17 cellular contexts compared by ENCODE assay signal in the genomic region with DNA sequence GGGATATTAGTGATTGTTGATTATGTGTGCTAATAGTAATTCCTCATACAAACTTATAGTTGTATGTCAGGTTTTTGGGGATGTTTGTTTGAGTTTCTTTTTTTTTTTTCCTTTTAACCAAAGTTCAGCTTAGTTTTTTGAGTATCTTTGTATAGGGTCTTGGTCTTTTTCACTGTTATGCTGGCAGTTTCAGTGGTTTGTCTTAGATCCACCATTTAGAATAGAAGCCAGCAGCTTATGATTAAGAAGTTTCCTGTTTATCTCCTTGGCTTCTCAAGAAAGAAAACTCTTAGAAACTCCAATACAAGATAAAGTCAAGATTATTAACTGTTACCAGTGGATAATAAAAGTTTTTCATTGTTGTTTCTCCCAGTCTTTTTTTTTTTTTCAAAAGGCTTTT. TPM values are rescaled to one million over a fixed set of nuclear protein-coding genes. Genes with fewer than 3 reads are reported as not detected.
DNase-seq lines count a peak whose midpoint lies in the region; ATAC-seq and TF ChIP-seq lines count a peak whose summit lies in the region.
"Had no signal": no experiment of that assay in that cellular context is flagged by ENCODE, and none has a peak within 500 bp of the region (broad histone marks: within the 10 kb centered on the region; RNA-seq: fewer than 3 reads in every experiment).

No MANE protein-coding gene starts in this region.

- CTCF ChIA-PET in activated CD8-positive, alpha-beta T cell treated with anti-CD3 and anti-CD28 coated beads for 36 hours (lab: Charles Lee), result interaction anchor here (1.0 to 1.2 kb wide), 3 partner anchors 11 to 394 kb away, joined by 3 read pairs; no protein-coding TSS in a partner anchor

- H3K27ac ChIP-seq in mesenchymal stem cell (ENCODE audit: low read length, poor library complexity, severe bottlenecking), result no peak overlapping the region
- H3K27ac ChIP-seq: heart right ventricle had no signal

- no peak overlapping the region for H3K18ac ChIP-seq in mesenchymal stem cell (ENCODE audit: low read depth in 1 of 2, low read length in 2 of 2)

- no peak overlapping the region for H2BK120ac ChIP-seq in mesenchymal stem cell (ENCODE audit: low read depth, low read length)

- no peaks in the 10 kb centered on the region for H3K79me1 ChIP-seq in mesenchymal stem cell (replicated peaks; ENCODE audit: low read length, poor library complexity, severe bottlenecking)

- no peak overlapping the region for H2AK5ac ChIP-seq in mesenchymal stem cell (ENCODE audit: low read length, severe bottlenecking)

- peaks cover 2% of the 10 kb centered on the region for H3K4me1 ChIP-seq in mesenchymal stem cell (ENCODE audit: control insufficient read depth, insufficient read depth, low read depth, low read length)

- ATAC-seq in GM18502 (IDR thresholded peaks at IDR 0.05; ENCODE audit: poor library complexity, unreplicated experiment) (peak; percentile 39), HG03460 (IDR thresholded peaks at IDR 0.05; ENCODE audit: unreplicated experiment) (peak; percentile 44), HG03139 (IDR thresholded peaks at IDR 0.05; ENCODE audit: unreplicated experiment) (no peak)
- peak; percentile 37 for ATAC-seq in activated CD8-positive, alpha-beta T cell treated with anti-CD3 and anti-CD28 coated beads for 36 hours
- ATAC-seq: heart right ventricle had no signal

- no peak overlapping the region for H2BK15ac ChIP-seq in mesenchymal stem cell (ENCODE audit: low read depth, poor library complexity, severe bottlenecking)

- no peak overlapping the region for H3K14ac ChIP-seq in mesenchymal stem cell (ENCODE audit: low read length in 2 of 2)

- H3K36me3 ChIP-seq in mesenchymal stem cell (ENCODE audit: control insufficient read depth in 1 of 2, insufficient read depth in 2 of 2, low read depth in 1 of 2, low read length in 2 of 2), result peaks cover 2 to 99% of the 10 kb centered on the region in 2 experiments

- peak overlapping the region; percentile 67 for H3K27ac Mint-ChIP-seq in activated CD8-positive, alpha-beta T cell treated with anti-CD3 and anti-CD28 coated beads for 36 hours

- no peak overlapping the region for H3K4me3 ChIP-seq in mesenchymal stem cell (ENCODE audit: insufficient read depth in 1 of 2, low read depth in 1 of 2, low read length in 2 of 2)
- H3K4me3 ChIP-seq: cardiac muscle cell, heart right ventricle, skin epidermis had no signal

- H3K4me3 Mint-ChIP-seq in activated CD8-positive, alpha-beta T cell treated with anti-CD3 and anti-CD28 coated beads for 36 hours, result no peak overlapping the region
- H3K4me3 Mint-ChIP-seq: naive B cell had no signal

- peaks cover 8% of the 10 kb centered on the region for H3K36me3 Mint-ChIP-seq in activated CD8-positive, alpha-beta T cell treated with anti-CD3 and anti-CD28 coated beads for 36 hours (ENCODE audit: low read depth)

- no peaks in the 10 kb centered on the region for H3K9me3 ChIP-seq in mesenchymal stem cell (ENCODE audit: control insufficient read depth, low read length)

- DNase-seq in activated CD8-positive, alpha-beta T cell treated with anti-CD3 and anti-CD28 coated beads for 36 hours, result no peak
- DNase-seq in mesenchymal stem cell, result no peak
- no peak for DNase-seq in AML-193 (lab: John Stamatoyannopoulos, UW)
- no peak for DNase-seq in mesenteric fat pad (ENCODE audit: low spot score)
- no peak for DNase-seq in activated gamma-delta T cell (lab: John Stamatoyannopoulos, UW)
- DNase-seq: H7; heart right ventricle; naive B cell; NCI-H1694 treated with DMSO at 0.1 percent for 48 hours; NCI-H226; stimulated activated CD4-positive, alpha-beta T cell treated with anti-CD3 and anti-CD28 coated beads, Interleukin-4, amount 100 ng/mL, for 4 hours; stimulated activated CD8-positive, alpha-beta memory T cell treated with anti-CD3 and anti-CD28 coated beads, Interleukin-4, amount 100 ng/mL, for 48 hours had no signal

- no peak overlapping the region for H4K91ac ChIP-seq in mesenchymal stem cell (ENCODE audit: low read length)

- H2BK12ac ChIP-seq in mesenchymal stem cell (ENCODE audit: low read length in 2 of 2), result no peak overlapping the region

- no peak for TF ChIP-seq CTCF in activated CD8-positive, alpha-beta T cell treated with anti-CD3 and anti-CD28 coated beads for 36 hours (IDR thresholded peaks at IDR 0.05)

- no peak overlapping the region for H2AFZ ChIP-seq in mesenchymal stem cell (ENCODE audit: low read depth, low read length)

- H3K27me3 Mint-ChIP-seq in activated CD8-positive, alpha-beta T cell treated with anti-CD3 and anti-CD28 coated beads for 36 hours, result no peaks in the 10 kb centered on the region
- H3K27me3 Mint-ChIP-seq: naive B cell had no signal

- H3K27me3 ChIP-seq in mesenchymal stem cell (ENCODE audit: control insufficient read depth in 1 of 2, insufficient read depth in 1 of 2, low read length in 2 of 2), result no peaks in the 10 kb centered on the region
- H3K27me3 ChIP-seq: cardiac muscle cell, heart right ventricle had no signal

- no peak overlapping the region for H3K4me2 ChIP-seq in mesenchymal stem cell (ENCODE audit: low read length, poor library complexity, severe bottlenecking)

- no peak overlapping the region for H3K23ac ChIP-seq in mesenchymal stem cell (ENCODE audit: low read length in 2 of 2)

- H3K4ac ChIP-seq in mesenchymal stem cell (ENCODE audit: low read depth in 1 of 2, low read length in 2 of 2), result no peak overlapping the region

- no peak overlapping the region for H2BK5ac ChIP-seq in mesenchymal stem cell (ENCODE audit: low read depth, low read length, poor library complexity, severe bottlenecking)

- no peaks in the 10 kb centered on the region for H3K9me3 Mint-ChIP-seq in activated CD8-positive, alpha-beta T cell treated with anti-CD3 and anti-CD28 coated beads for 36 hours
- H3K9me3 Mint-ChIP-seq: naive B cell had no signal

- peak overlapping the region; percentile 62 for H3K9ac ChIP-seq in mesenchymal stem cell (ENCODE audit: low read length)

- POLR2A ChIA-PET in activated CD8-positive, alpha-beta T cell treated with anti-CD3 and anti-CD28 coated beads for 36 hours (lab: Charles Lee), result interaction anchor here (1.3 kb wide), 1 partner anchor 14 kb away, joined by 4 read pairs; no protein-coding TSS in a partner anchor

- intact Hi-C loops in activated CD8-positive, alpha-beta T cell treated with anti-CD3 and anti-CD28 coated beads for 36 hours (cut with micrococcal nuclease), result no loop called here

- H3K4me1 Mint-ChIP-seq in activated CD8-positive, alpha-beta T cell treated with anti-CD3 and anti-CD28 coated beads for 36 hours (ENCODE audit: low read depth), result peaks cover 53% of the 10 kb centered on the region

- no peak overlapping the region for H4K8ac ChIP-seq in mesenchymal stem cell (ENCODE audit: low read length)

RNA-seq across cellular contexts. Expression of gene CPEB2, which starts 16.1 kb away (rescaled TPM):
- 1 to 10 TPM; 4.1 to 5.3 TPM for total RNA-seq in activated CD8-positive, alpha-beta T cell treated with anti-CD3 and anti-CD28 coated beads for 36 hours
- 7.9 TPM for polyA plus RNA-seq in mesenchymal stem cell (2013, experiment 1 of 2)
- 8.5 TPM for polyA plus RNA-seq in mesenchymal stem cell (2013, experiment 2 of 2)
- 23.1 TPM for total RNA-seq in mesenteric fat pad
